7 cellular contexts compared by ENCODE assay signal in genomic region chr2:138523673-138524042, GRCh38. TPM values are rescaled to one million over a fixed set of nuclear protein-coding genes. Genes with fewer than 3 reads are reported as not detected.
DNase-seq lines count a peak whose midpoint lies in the region; ATAC-seq, FAIRE-seq and TF ChIP-seq lines count a peak whose summit lies in the region.
"Not testable (repeated sequence)": the region's sequence is repeated elsewhere in the genome, so short reads cannot be mapped to it uniquely, and the experiment has no call there.

No MANE protein-coding gene starts in this region.

- peak; percentile 73 for FAIRE-seq in GM18507 (lab: Jason Lieb, UNC)

- not testable (repeated sequence) for H3K27me3 Mint-ChIP-seq in activated naive CD8-positive, alpha-beta T cell treated with anti-CD3 and anti-CD28 coated beads, Interleukin-2, amount 10 ng/mL, durations not matched to agents 7 days and 5 days; memory B cell

- TF ChIP-seq POLR2A in NB4 (IDR thresholded peaks at IDR 0.05; ENCODE audit: extremely low read depth, insufficient read length), result not testable (repeated sequence)

- ATAC-seq in GM21390 (IDR thresholded peaks at IDR 0.05; ENCODE audit: unreplicated experiment), result peak; percentile 30
- peak; percentile 80 for ATAC-seq in activated naive CD8-positive, alpha-beta T cell treated with anti-CD3 and anti-CD28 coated beads, Interleukin-2, amount 10 ng/mL, durations not matched to agents 7 days and 5 days (ENCODE audit: low read depth)
- not testable (repeated sequence) for ATAC-seq in memory B cell (ENCODE audit: low read depth)

- not testable (repeated sequence) for H3K4me3 ChIP-seq in HL-60 (replicated peaks; ENCODE audit: insufficient read depth, low read length); NB4 (ENCODE audit: low read depth, low read length)

- TF ChIP-seq CTCF in HL-60 (IDR thresholded peaks at IDR 0.05; ENCODE audit: insufficient read depth, low read length); NB4 (IDR thresholded peaks at IDR 0.05; ENCODE audit: low read depth, low read length): not testable (repeated sequence)

- H3K27me3 ChIP-seq in HL-60 (ENCODE audit: insufficient read depth, poor library complexity, severe bottlenecking), result not testable (repeated sequence)

- DNase-seq in GM18507 (ENCODE audit: extremely low spot score, insufficient read length, low read depth); memory B cell (ENCODE audit: low spot score in 2 of 2): not testable (repeated sequence)
- DNase-seq in HL-60 (ENCODE audit: low read depth in 1 of 2, low spot score in 1 of 2) (peak in 1 of 2 experiments; percentile 80), NB4 (ENCODE audit: low read depth) (peak; percentile 42), SKM-1 treated with dmso at 0.1 percent for 144 hours (lab: John Stamatoyannopoulos, UW; ENCODE audit: unreplicated experiment) (peak; percentile 73)
- peak; percentile 30 for DNase-seq in activated naive CD8-positive, alpha-beta T cell treated with anti-CD3 and anti-CD28 coated beads, Interleukin-2, amount 10 ng/mL, durations not matched to agents 7 days and 5 days

- POLR2A ChIA-PET in activated naive CD8-positive, alpha-beta T cell treated with anti-CD3 and anti-CD28 coated beads, Interleukin-2, amount 10 ng/mL, durations not matched to agents 7 days and 5 days (lab: Charles Lee), result not testable (repeated sequence)

- peaks cover 16% of the 10 kb centered on the region for H3K4me1 Mint-ChIP-seq in activated naive CD8-positive, alpha-beta T cell treated with anti-CD3 and anti-CD28 coated beads, Interleukin-2, amount 10 ng/mL, durations not matched to agents 7 days and 5 days
- peaks cover 58% of the 10 kb centered on the region for H3K4me1 Mint-ChIP-seq in memory B cell

- not testable (repeated sequence) for H3K4me3 Mint-ChIP-seq in activated naive CD8-positive, alpha-beta T cell treated with anti-CD3 and anti-CD28 coated beads, Interleukin-2, amount 10 ng/mL, durations not matched to agents 7 days and 5 days; memory B cell

- H3K27ac ChIP-seq in HL-60 (replicated peaks), result peak overlapping the region; percentile 60

- not testable (repeated sequence) for H3K9me3 Mint-ChIP-seq in activated naive CD8-positive, alpha-beta T cell treated with anti-CD3 and anti-CD28 coated beads, Interleukin-2, amount 10 ng/mL, durations not matched to agents 7 days and 5 days; memory B cell

- peak overlapping the region; percentile 60 for H3K27ac Mint-ChIP-seq in activated naive CD8-positive, alpha-beta T cell treated with anti-CD3 and anti-CD28 coated beads, Interleukin-2, amount 10 ng/mL, durations not matched to agents 7 days and 5 days
- peak overlapping the region; percentile 94 for H3K27ac Mint-ChIP-seq in memory B cell

- peaks cover 42% of the 10 kb centered on the region for H3K36me3 Mint-ChIP-seq in activated naive CD8-positive, alpha-beta T cell treated with anti-CD3 and anti-CD28 coated beads, Interleukin-2, amount 10 ng/mL, durations not matched to agents 7 days and 5 days
- H3K36me3 Mint-ChIP-seq in memory B cell, result peaks cover 30% of the 10 kb centered on the region

RNA-seq across cellular contexts. Expression of gene SPOPL, which starts 22.1 kb away (rescaled TPM):
- total RNA-seq in activated naive CD8-positive, alpha-beta T cell treated with anti-CD3 and anti-CD28 coated beads, Interleukin-2, amount 10 ng/mL, durations not matched to agents 7 days and 5 days, result 10 to 100 TPM; 17.1 to 17.4 TPM
